ENCODE assay signal across 17 cellular contexts in the genomic region with DNA sequence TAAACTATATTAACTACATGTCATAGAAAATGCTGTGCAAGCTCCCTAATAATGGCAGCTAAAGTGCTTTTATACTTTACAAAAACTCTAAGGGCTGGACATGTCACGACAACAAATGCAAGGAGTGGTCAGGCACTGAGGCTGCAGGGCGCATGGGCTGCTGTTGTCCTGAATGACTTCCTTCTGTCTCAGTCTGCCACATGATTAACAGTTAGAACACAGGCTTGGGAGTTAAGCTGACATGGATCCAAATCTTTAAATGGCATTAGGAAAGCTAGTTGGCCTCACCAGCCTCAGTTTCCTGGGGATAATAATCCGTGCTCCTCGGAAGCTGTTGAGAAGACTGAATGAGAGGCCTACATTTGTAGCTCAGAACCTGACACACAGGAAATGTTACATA. TPM values are rescaled to one million over a fixed set of nuclear protein-coding genes. Genes with fewer than 3 reads are reported as not detected.
A peak's percentile ranks its signal among the peaks of the same experiment; 100 is the strongest.
DNase-seq lines count a peak whose midpoint lies in the region; ATAC-seq and TF ChIP-seq lines count a peak whose summit lies in the region.
"Had no signal": no experiment of that assay in that cellular context is flagged by ENCODE, and none has a peak within 500 bp of the region (broad histone marks: within the 10 kb centered on the region; RNA-seq: fewer than 3 reads in every experiment).

No MANE protein-coding gene starts in this region.

- H3K27ac ChIP-seq in mammary epithelial cell (ENCODE audit: insufficient read depth, low read depth, low read length), result peak overlapping the region; percentile 82
- peak overlapping the region; percentile 77 to 92 (median 80) for H3K27ac ChIP-seq in gastrocnemius medialis
- H3K27ac ChIP-seq: coronary artery, hepatocyte had no signal

- 28% methylated on average over 4 of the region's 4 CpGs for WGBS in mammary epithelial cell (ENCODE audit: low coverage, missing lambda C conversion rate)

- H3K4me1 ChIP-seq in HAP-1 (peaks cover 21% of the 10 kb centered on the region), mammary epithelial cell (ENCODE audit: insufficient read depth, low read length) (peaks cover 28% of the 10 kb centered on the region), gastrocnemius medialis (peaks cover 16 to 19% of the 10 kb centered on the region in 2 donors)

- no peak for TF ChIP-seq POLR2A in gastrocnemius medialis (IDR thresholded peaks at IDR 0.05)

- dilution Hi-C loops in mammary epithelial cell (cut with HindIII; ENCODE audit: low sequenced_read_pairs), result no loop called here

- H3K9ac ChIP-seq in mammary epithelial cell (ENCODE audit: insufficient read depth, low read length), result peak overlapping the region; percentile 39

- no peaks in the 10 kb centered on the region for H3K27me3 ChIP-seq in HAP-1 (ENCODE audit: low read depth)
- H3K27me3 ChIP-seq in mammary epithelial cell (ENCODE audit: insufficient read depth, low read length), result no peaks in the 10 kb centered on the region
- H3K27me3 ChIP-seq in gastrocnemius medialis, result no peaks in the 10 kb centered on the region
- no peaks in the 10 kb centered on the region for H3K27me3 ChIP-seq in MG63
- H3K27me3 ChIP-seq: hepatocyte had no signal

- no TSS peak for BruUV-seq in mammary epithelial cell (replicated peaks; lab: Mats Ljungman, UMichigan)

- H4K20me1 ChIP-seq in mammary epithelial cell (ENCODE audit: insufficient read depth, low read length), result no peaks in the 10 kb centered on the region

- peak; percentile 86 for ATAC-seq in left ventricle myocardium superior
- peak; percentile 96 to 98 for ATAC-seq in gastrocnemius medialis
- ATAC-seq in activated CD4-positive, CD25-positive, alpha-beta regulatory T cell treated with anti-CD3 and anti-CD28 coated beads, Interleukin-2, amount 50 U/mL, for 24 hours, result no peak
- ATAC-seq in HG03175 (IDR thresholded peaks at IDR 0.05; ENCODE audit: unreplicated experiment), result no peak
- ATAC-seq: activated CD8-positive, alpha-beta memory T cell treated with anti-CD3 and anti-CD28 coated beads, Interleukin-2, amount 10 ng/mL, durations not matched to agents 7 days and 5 days; mucosa of descending colon had no signal

- intact Hi-C loops in mammary epithelial cell (cut with micrococcal nuclease), result no loop called here
- intact Hi-C loops in left ventricle myocardium superior (cut with micrococcal nuclease), result no loop called here
- intact Hi-C loops in gastrocnemius medialis (cut with DNase I; ENCODE audit: low total_unique reads), result no loop called here

- DNase-seq in HAP-1 (ENCODE audit: low spot score in 2 of 2), result peak; percentile 80 to 90
- peak; percentile 46 for DNase-seq in mammary epithelial cell
- no peak for DNase-seq in left ventricle myocardium superior
- peak; percentile 68 to 69 for DNase-seq in gastrocnemius medialis
- no peak for DNase-seq in MG63
- DNase-seq in mucosa of gallbladder (ENCODE audit: low spot score), result no peak
- DNase-seq: activated CD8-positive, alpha-beta memory T cell treated with anti-CD3 and anti-CD28 coated beads, Interleukin-2, amount 10 ng/mL, durations not matched to agents 7 days and 5 days; activated gamma-delta T cell; erythroblast; mucosa of descending colon; NCI-H146; NCI-H226; SIG-M5 had no signal

- CTCF ChIA-PET in mammary epithelial cell (lab: Charles Lee; ENCODE audit: low non-redundant PET), result interaction anchor here (1.2 kb wide), 1 partner anchor 57 kb away, joined by 7 read pairs; the partner anchor contains the start of gene PREP

- peaks cover under 1% of the 10 kb centered on the region for H3K36me3 ChIP-seq in HAP-1 (replicated peaks)
- H3K36me3 ChIP-seq in mammary epithelial cell (ENCODE audit: insufficient read depth, low read length), result peaks cover 16% of the 10 kb centered on the region
- peaks cover 0 to 16% of the 10 kb centered on the region in 2 donors for H3K36me3 ChIP-seq in gastrocnemius medialis
- H3K36me3 ChIP-seq in MG63, result peaks cover 12% of the 10 kb centered on the region

- no peak overlapping the region for H2AFZ ChIP-seq in mammary epithelial cell (ENCODE audit: low read depth, low read length)
- H2AFZ ChIP-seq: hepatocyte had no signal

- no peak for TF ChIP-seq CTCF in mammary epithelial cell (conservative IDR thresholded peaks at IDR 0.05 in 1 of 2, IDR thresholded peaks at IDR 0.05 in 1 of 2; ENCODE audit: extremely low read depth in 1 of 2, insufficient read depth in 1 of 2, low read depth in 1 of 2, low read length in 2 of 2)
- TF ChIP-seq CTCF in gastrocnemius medialis (IDR thresholded peaks at IDR 0.05 in 4 of 5, conservative IDR thresholded peaks at IDR 0.05 in 1 of 5), result no peak

- H3K9me3 ChIP-seq in HAP-1, result peaks cover 3% of the 10 kb centered on the region; the same call in 1 of the 2 replicates
- H3K9me3 ChIP-seq in mammary epithelial cell (replicated peaks; ENCODE audit: insufficient read depth, low read length), result no peaks in the 10 kb centered on the region
- H3K9me3 ChIP-seq in gastrocnemius medialis, result no peaks in the 10 kb centered on the region
- H3K9me3 ChIP-seq in MG63, result 0 out of 2 replicates have a peak, but pooled peaks cover 2% of the 10 kb centered on the region
- H3K9me3 ChIP-seq: mucosa of descending colon had no signal

- peaks cover 29% of the 10 kb centered on the region for H3K79me2 ChIP-seq in mammary epithelial cell (ENCODE audit: insufficient read depth, low read length)
- H3K79me2 ChIP-seq: hepatocyte had no signal

- in situ Hi-C loops in HAP-1 (cut with MboI; ENCODE audit: low sequenced_read_pairs), result no loop called here
- in situ Hi-C loops in mammary epithelial cell (cut with MboI; ENCODE audit: low sequenced_read_pairs in 2 of 2), result no loop called here
- in situ Hi-C loops in gastrocnemius medialis (cut with MboI; ENCODE audit: low sequenced_read_pairs in 4 of 4), result no loop called here

- H3K4me2 ChIP-seq in mammary epithelial cell (ENCODE audit: insufficient read depth, low read depth, low read length), result peak overlapping the region; percentile 60
- H3K4me2 ChIP-seq: hepatocyte had no signal

- H3K4me3 ChIP-seq in HAP-1, result no peak overlapping the region
- no peak overlapping the region for H3K4me3 ChIP-seq in mammary epithelial cell (replicated peaks in 1 of 3; ENCODE audit: insufficient read depth in 1 of 3, low read depth in 2 of 3, low read length in 3 of 3)
- H3K4me3 ChIP-seq in gastrocnemius medialis, result no peak overlapping the region
- H3K4me3 ChIP-seq in MG63, result no peak overlapping the region
- H3K4me3 ChIP-seq: coronary artery, hepatocyte, mucosa of descending colon had no signal

RNA-seq across cellular contexts. Expression of gene PREP, which starts 57.4 kb away (rescaled TPM):
- total RNA-seq in mammary epithelial cell (100 to 1,000 TPM in 1 of 2 donors, 10 to 100 TPM in 1; 55.3 to 105 TPM), left ventricle myocardium superior (31.6 TPM), gastrocnemius medialis (10 to 100 TPM; 34.6 to 71.8 (median 51.8) TPM), mucosa of gallbladder (22.1 TPM)
- 65.3 TPM for polyA plus RNA-seq in mammary epithelial cell
- 108 TPM for polyA minus RNA-seq in mammary epithelial cell
- total RNA-seq in MG63 (2014; rRNA removed; shearing (Covaris generic); ENCODE audit: low replicate concordance), result 15.9 and 34.6 TPM in 2 replicates

Comparison
In these comparisons a context has a peak if more than half of its experiments do, and no peak if none do; other contexts are left out.
1. DNase-seq: peak in HAP-1 (2 of 2), mammary epithelial cell (single experiment) and gastrocnemius medialis (2 of 2); none in left ventricle myocardium superior (single experiment), MG63 (single experiment) and mucosa of gallbladder (single experiment).
2. ATAC-seq: peak in left ventricle myocardium superior (single experiment) and gastrocnemius medialis (2 of 2); none in activated CD4-positive, CD25-positive, alpha-beta regulatory T cell treated with anti-CD3 and anti-CD28 coated beads, Interleukin-2, amount 50 U/mL, for 24 hours (0 of 2) and HG03175 (single experiment).